Comparison of ENCODE assay signal across 8 cellular contexts in genomic region chr1:37919277-37919676, GRCh38. TPM values are rescaled to one million over a fixed set of nuclear protein-coding genes. Genes with fewer than 3 reads are reported as not detected.
A peak's percentile ranks its signal among the peaks of the same experiment; 100 is the strongest.
DNase-seq lines count a peak whose midpoint lies in the region; ATAC-seq and TF ChIP-seq lines count a peak whose summit lies in the region.

No MANE protein-coding gene starts in this region.

- DNase-seq in activated gamma-delta T cell treated with Interleukin-2 at 50 U/mL for 16 hours (peak; percentile 16), activated gamma-delta T cell (lab: John Stamatoyannopoulos, UW) (no peak), RKO (ENCODE audit: low spot score) (peak; percentile 39), fibroblast of villous mesenchyme (ENCODE audit: low read depth) (peak; percentile 13), thoracic aorta (ENCODE audit: low spot score) (no peak), NCI-H2107 (lab: John Stamatoyannopoulos, UW) (no peak)

- no peaks in the 10 kb centered on the region for H3K27me3 ChIP-seq in thoracic aorta (replicated peaks; ENCODE audit: insufficient read depth)

- no peak overlapping the region for H3K27ac ChIP-seq in thoracic aorta

- H3K9me3 ChIP-seq in thoracic aorta = no peaks in the 10 kb centered on the region

- peak; percentile 55 for TF ChIP-seq CTCF in fibroblast of villous mesenchyme (IDR thresholded peaks at IDR 0.05; ENCODE audit: insufficient read depth, low read depth, low read length)
- peak; percentile 23 for TF ChIP-seq CTCF in thoracic aorta (IDR thresholded peaks at IDR 0.05)

- H3K4me3 ChIP-seq in fibroblast of villous mesenchyme (ENCODE audit: low read depth, low read length) (no peak overlapping the region), thoracic aorta (no peak overlapping the region)

- no peak for ATAC-seq in thoracic aorta (ENCODE audit: insufficient number of reproducible peaks, low FRiP score, low read depth)
- ATAC-seq in GM21526 (IDR thresholded peaks at IDR 0.05; ENCODE audit: low FRiP score, unreplicated experiment) = no peak
- ATAC-seq in GM21737 (IDR thresholded peaks at IDR 0.05; ENCODE audit: unreplicated experiment) = no peak

- peaks cover 22 to 46% of the 10 kb centered on the region in 2 donors for H3K4me1 ChIP-seq in thoracic aorta (ENCODE audit: control insufficient read depth in 1 of 2, low read depth in 2 of 2)

- H3K36me3 ChIP-seq in thoracic aorta = no peaks in the 10 kb centered on the region

RNA-seq across cellular contexts. Expression of gene INPP5B, which starts 27.6 kb away (rescaled TPM):
- total RNA-seq in fibroblast of villous mesenchyme (31.1 and 35.1 TPM in 2 replicates), thoracic aorta (10 to 100 TPM; 44.2 to 44.5 TPM)

RNA-seq across cellular contexts. Expression of gene MTF1, which starts 59.9 kb away (rescaled TPM):
- total RNA-seq in fibroblast of villous mesenchyme (3.2 and 5.6 TPM in 2 replicates), thoracic aorta (1 to 10 TPM; 4.5 to 9.3 TPM)

Comparison
In these comparisons a context has a peak if more than half of its experiments do, and no peak if none do; other contexts are left out.
1. DNase-seq: peak in activated gamma-delta T cell treated with Interleukin-2 at 50 U/mL for 16 hours (single experiment), RKO (single experiment) and fibroblast of villous mesenchyme (single experiment); none in activated gamma-delta T cell (single experiment), thoracic aorta (single experiment) and NCI-H2107 (single experiment).